ENCODE assay signal across 27 cellular contexts in the genomic region with DNA sequence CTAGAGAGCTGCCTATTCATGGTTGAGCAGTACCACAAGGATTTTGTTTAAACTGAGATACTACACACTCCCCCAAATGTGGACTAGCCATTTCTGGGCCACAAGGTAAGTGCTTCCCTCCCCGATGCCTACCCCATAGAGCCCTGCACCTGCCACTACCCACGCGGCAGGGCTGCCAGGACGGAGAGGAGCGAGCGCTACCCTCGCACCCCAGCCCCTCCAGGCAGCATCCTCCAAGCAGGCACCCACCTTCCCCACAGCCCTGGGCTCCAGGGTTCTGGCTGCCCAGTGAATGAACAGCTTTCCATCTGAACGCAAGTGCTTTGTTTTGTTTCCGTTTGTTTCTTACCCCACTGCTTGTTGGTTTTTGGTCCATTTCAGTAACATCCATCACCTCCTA. TPM values are rescaled to one million over a fixed set of nuclear protein-coding genes. Genes with fewer than 3 reads are reported as not detected.
"Had no signal": no experiment of that assay in that cellular context is flagged by ENCODE, and none has a peak within 500 bp of the region (broad histone marks: within the 10 kb centered on the region; RNA-seq: fewer than 3 reads in every experiment).

No MANE protein-coding gene starts in this region.

- H3K27ac Mint-ChIP-seq: dendritic cell treated with granulocyte-macrophage colony-stimulating factor and Interleukin-4, amounts not matched to agents 40 ng/mL and 50 ng/mL, for 4 days; effector memory CD8-positive, alpha-beta T cell; endodermal cell had no signal

- H3K4me3 ChIP-seq: colonic mucosa, coronary artery, dorsolateral prefrontal cortex, esophagus muscularis mucosa, esophagus squamous epithelium, gastrocnemius medialis, gastroesophageal sphincter, heart left ventricle, heart right ventricle had no signal

- H3K4me3 Mint-ChIP-seq: dendritic cell treated with granulocyte-macrophage colony-stimulating factor and Interleukin-4, amounts not matched to agents 40 ng/mL and 50 ng/mL, for 4 days; effector memory CD8-positive, alpha-beta T cell; endodermal cell had no signal

- ATAC-seq: effector memory CD8-positive, alpha-beta T cell; esophagus mucosa; foreskin keratinocyte; gastrocnemius medialis; gastroesophageal sphincter; heart left ventricle; heart right ventricle had no signal

- H3K9me3 Mint-ChIP-seq: dendritic cell treated with granulocyte-macrophage colony-stimulating factor and Interleukin-4, amounts not matched to agents 40 ng/mL and 50 ng/mL, for 4 days; effector memory CD8-positive, alpha-beta T cell; endodermal cell had no signal

- H3K9me3 ChIP-seq: colonic mucosa, esophagus muscularis mucosa, esophagus squamous epithelium, gastrocnemius medialis, gastroesophageal sphincter, heart left ventricle, heart right ventricle had no signal

- H3K27me3 ChIP-seq: colonic mucosa, dorsolateral prefrontal cortex, foreskin keratinocyte, gastrocnemius medialis, gastroesophageal sphincter had no signal

- H3K4me1 ChIP-seq: colonic mucosa, esophagus muscularis mucosa, esophagus squamous epithelium, foreskin keratinocyte, gastrocnemius medialis, gastroesophageal sphincter, heart left ventricle, heart right ventricle had no signal

- DNase-seq: colonic mucosa; cortex of kidney; dermis blood vessel endothelial cell; dorsolateral prefrontal cortex; effector CD4-positive, alpha-beta T cell; effector CD8-positive, alpha-beta T cell; effector memory CD4-positive, alpha-beta T cell; effector memory CD8-positive, alpha-beta T cell; endodermal cell; erythroblast; esophagus squamous epithelium; foreskin fibroblast; foreskin keratinocyte; foreskin melanocyte; gastrocnemius medialis; glutamatergic neuron; head of caudate nucleus; heart left ventricle; heart right ventricle had no signal

- H3K27ac ChIP-seq: colonic mucosa, coronary artery, dorsolateral prefrontal cortex, epithelial cell of prostate, esophagus muscularis mucosa, esophagus squamous epithelium, foreskin keratinocyte, gastrocnemius medialis, gastroesophageal sphincter, heart left ventricle, heart right ventricle had no signal

- H3K36me3 ChIP-seq: colonic mucosa, esophagus muscularis mucosa, esophagus squamous epithelium, gastrocnemius medialis, gastroesophageal sphincter, heart left ventricle, heart right ventricle had no signal

RNA-seq across cellular contexts. Expression of a gene that starts 59.4 kb away (rescaled TPM):
- total RNA-seq: dermis blood vessel endothelial cell, endothelial cell of umbilical vein, foreskin keratinocyte, glomerular endothelial cell had no signal
- polyA plus RNA-seq: foreskin keratinocyte had no signal
